8 cellular contexts compared by ENCODE assay signal in genomic region chr20:50460608-50461268, GRCh38. TPM values are rescaled to one million over a fixed set of nuclear protein-coding genes. Genes with fewer than 3 reads are reported as not detected.
DNase-seq lines count a peak whose midpoint lies in the region; ATAC-seq and TF ChIP-seq lines count a peak whose summit lies in the region.

No MANE protein-coding gene starts in this region.

- ATAC-seq in HG02870 (IDR thresholded peaks at IDR 0.05; ENCODE audit: unreplicated experiment) (peak; percentile 62), HG03045 (IDR thresholded peaks at IDR 0.05; ENCODE audit: unreplicated experiment) (no peak)

- no peak overlapping the region for H3K4me3 Mint-ChIP-seq in activated CD4-positive, alpha-beta memory T cell treated with anti-CD3 and anti-CD28 coated beads, Interleukin-2, amount 10 ng/mL, durations not matched to agents 7 days and 5 days
- H3K4me3 Mint-ChIP-seq in mesothelial cell of epicardium: no peak overlapping the region

- no peaks in the 10 kb centered on the region for H3K36me3 Mint-ChIP-seq in activated CD4-positive, alpha-beta memory T cell treated with anti-CD3 and anti-CD28 coated beads, Interleukin-2, amount 10 ng/mL, durations not matched to agents 7 days and 5 days (ENCODE audit: low read depth)
- no peaks in the 10 kb centered on the region for H3K36me3 Mint-ChIP-seq in mesothelial cell of epicardium

- H3K27ac Mint-ChIP-seq in activated CD4-positive, alpha-beta memory T cell treated with anti-CD3 and anti-CD28 coated beads, Interleukin-2, amount 10 ng/mL, durations not matched to agents 7 days and 5 days: no peak overlapping the region
- H3K27ac Mint-ChIP-seq in mesothelial cell of epicardium: peak overlapping the region; percentile 75

- POLR2A ChIA-PET in activated CD4-positive, alpha-beta memory T cell treated with anti-CD3 and anti-CD28 coated beads, Interleukin-2, amount 10 ng/mL, durations not matched to agents 7 days and 5 days (lab: Charles Lee): no interaction called here

- peak; percentile 45 for DNase-seq in DMS53 treated with DMSO at 0.1 percent for 48 hours (lab: John Stamatoyannopoulos, UW; ENCODE audit: unreplicated experiment)
- peak; percentile 41 for DNase-seq in NCI-H748 treated with DMSO at 0.1 percent for 48 hours (lab: John Stamatoyannopoulos, UW)
- DNase-seq in activated CD4-positive, alpha-beta memory T cell treated with anti-CD3 and anti-CD28 coated beads, Interleukin-2, amount 10 ng/mL, durations not matched to agents 7 days and 5 days: peak; percentile 86
- DNase-seq in effector CD4-positive, alpha-beta T cell: peak; percentile 64
- DNase-seq in mesothelial cell of epicardium (ENCODE audit: low spot score in 2 of 2, unreplicated experiment in 2 of 2): peak; percentile 52 to 90
- DNase-seq in stimulated activated CD8-positive, alpha-beta memory T cell treated with anti-CD3 and anti-CD28 coated beads, Interleukin-15, amount 100 ng/mL, for 48 hours (ENCODE audit: low read depth in 2 of 2): peak; percentile 58 to 66

- peaks cover 16% of the 10 kb centered on the region for H3K27me3 Mint-ChIP-seq in activated CD4-positive, alpha-beta memory T cell treated with anti-CD3 and anti-CD28 coated beads, Interleukin-2, amount 10 ng/mL, durations not matched to agents 7 days and 5 days
- H3K27me3 Mint-ChIP-seq in mesothelial cell of epicardium (ENCODE audit: low read depth): no peaks in the 10 kb centered on the region

- peak; percentile 87 for TF ChIP-seq CTCF in mesothelial cell of epicardium (IDR thresholded peaks at IDR 0.05; ENCODE audit: unreplicated experiment)

- peaks cover 14% of the 10 kb centered on the region for H3K4me1 Mint-ChIP-seq in activated CD4-positive, alpha-beta memory T cell treated with anti-CD3 and anti-CD28 coated beads, Interleukin-2, amount 10 ng/mL, durations not matched to agents 7 days and 5 days
- peaks cover 22% of the 10 kb centered on the region for H3K4me1 Mint-ChIP-seq in mesothelial cell of epicardium

- H3K9me3 Mint-ChIP-seq in activated CD4-positive, alpha-beta memory T cell treated with anti-CD3 and anti-CD28 coated beads, Interleukin-2, amount 10 ng/mL, durations not matched to agents 7 days and 5 days: no peaks in the 10 kb centered on the region
- no peaks in the 10 kb centered on the region for H3K9me3 Mint-ChIP-seq in mesothelial cell of epicardium

- CTCF ChIA-PET in activated CD4-positive, alpha-beta memory T cell treated with anti-CD3 and anti-CD28 coated beads, Interleukin-2, amount 10 ng/mL, durations not matched to agents 7 days and 5 days (lab: Charles Lee): interaction anchor here (0.6 to 1.0 kb wide), 4 partner anchors 102 to 275 kb away, joined by 3 to 4 read pairs (median 4); no protein-coding TSS in a partner anchor

RNA-seq across cellular contexts. Expression of gene PTPN1, which starts 49.4 kb away (rescaled TPM):
- 10 to 100 TPM; 79.6 to 80.5 TPM for total RNA-seq in activated CD4-positive, alpha-beta memory T cell treated with anti-CD3 and anti-CD28 coated beads, Interleukin-2, amount 10 ng/mL, durations not matched to agents 7 days and 5 days
- total RNA-seq in mesothelial cell of epicardium: 26.2 to 27.7 TPM (median 27.3 TPM) in 3 replicates
